Comparison of ENCODE assay signal across 21 cellular contexts in genomic region chr4:122661661-122662160, GRCh38. TPM values are rescaled to one million over a fixed set of nuclear protein-coding genes. Genes with fewer than 3 reads are reported as not detected.
A peak's percentile ranks its signal among the peaks of the same experiment; 100 is the strongest.
DNase-seq lines count a peak whose midpoint lies in the region; ATAC-seq and TF ChIP-seq lines count a peak whose summit lies in the region.
"Had no signal": no experiment of that assay in that cellular context is flagged by ENCODE, and none has a peak within 500 bp of the region (broad histone marks: within the 10 kb centered on the region; RNA-seq: fewer than 3 reads in every experiment).

No MANE protein-coding gene starts in this region.

- peaks cover 15 to 22% (median 16%) of the 10 kb centered on the region in 4 donors for H3K4me1 Mint-ChIP-seq in CD4-positive, alpha-beta memory T cell
- H3K4me1 Mint-ChIP-seq: stimulated activated naive B cell treated with anti-CD40 and anti-IgM and Interleukin-4, amounts not matched to agents 10 μg/mL and 1 μg/mL and 100 μg/mL, for 72 hours had no signal

- H3K9ac ChIP-seq in skeletal muscle satellite cell (ENCODE audit: low read depth, low read length): no peak overlapping the region

- POLR2A ChIA-PET in CD4-positive, alpha-beta memory T cell (lab: Charles Lee; ENCODE audit: partially characterized antibody): no interaction called here

- peak overlapping the region; percentile 44 to 96 for H3K27ac Mint-ChIP-seq in activated naive CD4-positive, alpha-beta T cell treated with anti-CD3 and anti-CD28 coated beads, Interleukin-2, amount 50 U/mL, for 72 hours
- H3K27ac Mint-ChIP-seq in CD4-positive, alpha-beta memory T cell: no peak overlapping the region
- H3K27ac Mint-ChIP-seq: mesothelial cell of epicardium; stimulated activated naive B cell treated with anti-CD40 and anti-IgM and Interleukin-4, amounts not matched to agents 10 μg/mL and 1 μg/mL and 100 μg/mL, for 72 hours had no signal

- no peaks in the 10 kb centered on the region for H3K27me3 ChIP-seq in skeletal muscle satellite cell (ENCODE audit: control insufficient read depth, insufficient read depth, low read length)
- H3K27me3 ChIP-seq in CD4-positive, alpha-beta memory T cell (ENCODE audit: insufficient read depth, low read length): no peaks in the 10 kb centered on the region
- H3K27me3 ChIP-seq: tibial artery had no signal

- H3K4me1 ChIP-seq in skeletal muscle satellite cell (ENCODE audit: control insufficient read depth, insufficient read depth, low read length): peaks cover 43% of the 10 kb centered on the region
- H3K4me1 ChIP-seq in CD4-positive, alpha-beta memory T cell (ENCODE audit: insufficient read depth, low read length): peaks cover 25% of the 10 kb centered on the region

- peak overlapping the region; percentile 4 for H3K4me2 ChIP-seq in skeletal muscle satellite cell (ENCODE audit: low read length)

- peaks cover 12 to 16% of the 10 kb centered on the region in 2 donors for H3K9me3 Mint-ChIP-seq in activated naive CD4-positive, alpha-beta T cell treated with anti-CD3 and anti-CD28 coated beads, Interleukin-2, amount 50 U/mL, for 72 hours
- peaks cover 0 to 4% (median 2%) of the 10 kb centered on the region in 8 donors for H3K9me3 Mint-ChIP-seq in CD4-positive, alpha-beta memory T cell

- no peak overlapping the region for H3K4me3 Mint-ChIP-seq in CD4-positive, alpha-beta memory T cell
- H3K4me3 Mint-ChIP-seq: activated T-cell treated with anti-CD3 and anti-CD28 coated beads, Interleukin-2, amount 50 U/mL, for 4 hours; mesothelial cell of epicardium; stimulated activated naive B cell treated with anti-CD40 and anti-IgM and Interleukin-4, amounts not matched to agents 10 μg/mL and 1 μg/mL and 100 μg/mL, for 72 hours had no signal

- no peak overlapping the region for H3K27ac ChIP-seq in CD4-positive, alpha-beta memory T cell (ENCODE audit: low read depth, low read length)
- H3K27ac ChIP-seq: RWPE1, tibial artery had no signal

- H3K9me3 ChIP-seq in skeletal muscle satellite cell (replicated peaks; ENCODE audit: low read length): no peaks in the 10 kb centered on the region
- no peaks in the 10 kb centered on the region for H3K9me3 ChIP-seq in CD4-positive, alpha-beta memory T cell (ENCODE audit: control insufficient read depth in 1 of 2, low read length in 2 of 2)

- ATAC-seq in activated naive CD4-positive, alpha-beta T cell treated with anti-CD3 and anti-CD28 coated beads, Interleukin-2, amount 50 U/mL, for 72 hours: peak in 1 of 2 donors; percentile 11
- ATAC-seq: activated T-cell treated with anti-CD3 and anti-CD28 coated beads, Interleukin-2, amount 50 U/mL, for 4 hours; stimulated activated naive B cell treated with anti-CD40 and anti-IgM and Interleukin-4, amounts not matched to agents 10 μg/mL and 1 μg/mL and 100 μg/mL, for 72 hours had no signal

- no peaks in the 10 kb centered on the region for H3K36me3 ChIP-seq in skeletal muscle satellite cell (ENCODE audit: insufficient read depth, low read length)
- no peaks in the 10 kb centered on the region for H3K36me3 ChIP-seq in CD4-positive, alpha-beta memory T cell (ENCODE audit: insufficient read depth, low read length)
- H3K36me3 ChIP-seq: tibial artery had no signal

- peaks cover 17 to 22% of the 10 kb centered on the region in 2 donors for H3K36me3 Mint-ChIP-seq in activated naive CD4-positive, alpha-beta T cell treated with anti-CD3 and anti-CD28 coated beads, Interleukin-2, amount 50 U/mL, for 72 hours
- H3K36me3 Mint-ChIP-seq in CD4-positive, alpha-beta memory T cell: no peaks in the 10 kb centered on the region
- H3K36me3 Mint-ChIP-seq: stimulated activated naive B cell treated with anti-CD40 and anti-IgM and Interleukin-4, amounts not matched to agents 10 μg/mL and 1 μg/mL and 100 μg/mL, for 72 hours had no signal

- CTCF ChIA-PET in CD4-positive, alpha-beta memory T cell (lab: Charles Lee; ENCODE audit: partially characterized antibody): no interaction called here

- H3K4me3 ChIP-seq in choroid plexus epithelial cell (ENCODE audit: low read depth, low read length) (no peak overlapping the region), skeletal muscle satellite cell (ENCODE audit: low read length) (no peak overlapping the region)
- H3K4me3 ChIP-seq in CD4-positive, alpha-beta memory T cell (ENCODE audit: low read length in 2 of 2): no peak overlapping the region
- H3K4me3 ChIP-seq: tibial artery had no signal

- peaks cover 0 to 3% of the 10 kb centered on the region in 2 donors for H3K27me3 Mint-ChIP-seq in CD4-positive, alpha-beta memory T cell

- intact Hi-C loops in CD4-positive, alpha-beta memory T cell (cut with micrococcal nuclease): no loop called here

- no peak for DNase-seq in activated naive CD4-positive, alpha-beta T cell treated with anti-CD3 and anti-CD28 coated beads, Interleukin-2, amount 50 U/mL, for 72 hours (ENCODE audit: low spot score in 2 of 2)
- no peak for DNase-seq in activated naive CD4-positive, alpha-beta T cell treated with Interleukin-2 at 50 U/mL for 16 hours
- DNase-seq in OCI-M1 (lab: John Stamatoyannopoulos, UW): peak; percentile 87
- DNase-seq in choroid plexus epithelial cell (ENCODE audit: low read depth): peak; percentile 34
- DNase-seq in mucosa of gallbladder (ENCODE audit: low spot score): no peak
- DNase-seq in CD4-positive, alpha-beta memory T cell: no peak
- no peak for DNase-seq in occipital lobe (lab: John Stamatoyannopoulos, UW)
- DNase-seq: activated T-cell treated with anti-CD3 and anti-CD28 coated beads, Interleukin-2, amount 50 U/mL, for 4 hours; amniotic stem cell; effector CD8-positive, alpha-beta T cell; hypothalamus; NCI-H1092; NCI-H748 treated with DMSO at 0.1 percent for 48 hours; retina; stimulated activated CD4-positive, alpha-beta T cell treated with anti-CD3 and anti-CD28 coated beads, Interleukin-15, amount 100 ng/mL, for 24 hours; stimulated activated naive B cell treated with anti-CD40 and anti-IgM and Interleukin-4, amounts not matched to agents 10 μg/mL and 1 μg/mL and 100 μg/mL, for 72 hours; tibial artery had no signal

- TF ChIP-seq CTCF in choroid plexus epithelial cell (conservative IDR thresholded peaks at IDR 0.05; ENCODE audit: low read depth, low read length): no peak

RNA-seq across cellular contexts. Expression of gene IL21, which starts 40.8 kb away (rescaled TPM):
- 10 to 100 TPM; 16.6 to 40.1 TPM for total RNA-seq in activated naive CD4-positive, alpha-beta T cell treated with anti-CD3 and anti-CD28 coated beads, Interleukin-2, amount 50 U/mL, for 72 hours
- not detected in 2 replicates for total RNA-seq in skeletal muscle satellite cell (2012; rRNA removed)
- not detected for total RNA-seq in mucosa of gallbladder
- total RNA-seq in CD4-positive, alpha-beta memory T cell: under 1 TPM in 1 of 2 experiments, not detected in 1; 0.28 TPM
- under 1 TPM in 1 of 2 donors, not detected in 1; 0.10 TPM for polyA plus RNA-seq in CD4-positive, alpha-beta memory T cell
- total RNA-seq in occipital lobe: not detected
- total RNA-seq: kidney epithelial cell, mesothelial cell of epicardium had no signal

Comparison
In these comparisons a context has a peak if more than half of its experiments do, and no peak if none do; other contexts are left out.
1. DNase-seq: peak in OCI-M1 (single experiment) and choroid plexus epithelial cell (single experiment); none in activated naive CD4-positive, alpha-beta T cell treated with anti-CD3 and anti-CD28 coated beads, Interleukin-2, amount 50 U/mL, for 72 hours (0 of 2), activated naive CD4-positive, alpha-beta T cell treated with Interleukin-2 at 50 U/mL for 16 hours (single experiment), mucosa of gallbladder (single experiment), CD4-positive, alpha-beta memory T cell (0 of 5) and occipital lobe (single experiment).
2. H3K27ac Mint-ChIP-seq: peak in activated naive CD4-positive, alpha-beta T cell treated with anti-CD3 and anti-CD28 coated beads, Interleukin-2, amount 50 U/mL, for 72 hours (2 of 2); none in CD4-positive, alpha-beta memory T cell (0 of 7).
3. RNA of gene IL21, which starts 40.8 kb away (total RNA-seq): 16.6 to 40.1 TPM in activated naive CD4-positive, alpha-beta T cell treated with anti-CD3 and anti-CD28 coated beads, Interleukin-2, amount 50 U/mL, for 72 hours; 0.28 TPM in CD4-positive, alpha-beta memory T cell, not detected in mucosa of gallbladder (single experiment) and not detected in occipital lobe (single experiment); every median in the first group is over 10 times any median in the second.